In the genomic region with DNA sequence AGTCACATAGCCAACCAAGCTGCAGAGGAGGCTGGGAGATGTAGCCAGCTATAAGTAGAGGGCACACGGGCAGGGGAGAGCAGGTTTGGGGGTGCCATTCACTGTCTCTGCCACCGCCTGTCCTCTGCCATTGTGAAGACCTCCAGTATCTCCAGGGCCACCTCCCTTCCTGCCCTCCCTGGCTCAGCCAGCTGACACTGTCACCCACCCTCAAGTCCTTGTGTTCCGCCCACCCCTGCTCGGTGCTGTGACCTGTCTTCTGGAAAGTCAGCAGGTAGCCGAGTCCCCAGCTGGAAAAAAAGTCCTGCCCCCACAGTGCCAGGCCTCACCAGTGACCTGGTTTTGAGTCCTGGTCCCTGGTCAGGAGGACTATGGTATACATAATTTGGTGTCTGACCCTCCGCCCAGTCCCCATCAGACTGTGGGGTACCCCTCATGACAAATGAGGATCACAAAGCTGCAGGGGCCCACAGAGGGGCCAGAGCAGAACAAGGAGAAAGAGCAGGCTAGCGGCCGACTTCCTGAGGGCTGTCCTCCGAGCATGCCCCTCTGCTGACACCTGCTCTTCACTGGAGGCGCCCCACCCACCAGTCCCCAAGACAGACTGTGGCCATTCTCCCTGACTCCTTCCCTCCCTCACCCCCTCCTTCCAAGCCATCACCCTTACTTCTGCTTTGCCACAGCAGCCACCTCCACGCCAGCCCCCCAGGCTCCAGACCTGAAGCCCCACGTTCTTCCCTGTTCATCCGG, we compare ENCODE assay signal across 18 cellular contexts. TPM values are rescaled to one million over a fixed set of nuclear protein-coding genes. Genes with fewer than 3 reads are reported as not detected.
DNase-seq lines count a peak whose midpoint lies in the region; ATAC-seq and TF ChIP-seq lines count a peak whose summit lies in the region.
"Had no signal": no experiment of that assay in that cellular context is flagged by ENCODE, and none has a peak within 500 bp of the region (broad histone marks: within the 10 kb centered on the region; RNA-seq: fewer than 3 reads in every experiment).

No MANE protein-coding gene starts in this region.

- no peaks in the 10 kb centered on the region for H3K79me2 ChIP-seq in GM23338 (replicated peaks; ENCODE audit: insufficient read depth)

- H3K27ac ChIP-seq in CD4-positive, CD25-positive, alpha-beta regulatory T cell (ENCODE audit: insufficient read depth, low read length, poor library complexity, severe bottlenecking): no peak overlapping the region
- H3K27ac ChIP-seq in neuronal stem cell (replicated peaks; ENCODE audit: low read length) (no peak overlapping the region), GM23338 (ENCODE audit: low read depth) (no peak overlapping the region), right atrium auricular region (no peak overlapping the region)
- H3K27ac ChIP-seq: 22Rv1, HL-60, Peyer's patch had no signal

- no CpG with 5 or more reads among the region's 13 CpGs for WGBS in neuronal stem cell (ENCODE audit: extremely low coverage in 2 of 2, insufficient read length in 2 of 2, insufficient replicate concordance in 1 of 2), 2 donors

- H3K4me2 ChIP-seq in neuronal stem cell (ENCODE audit: insufficient read depth, low read length, poor library complexity, severe bottlenecking) (no peak overlapping the region), GM23338 (no peak overlapping the region)

- no peak overlapping the region for H3K4me3 Mint-ChIP-seq in T-helper 1 cell treated with Interleukin-12 subunit alpha and Interleukin-12 subunit beta and Interleukin-4 antibody, amounts not matched to agents 30 μg/mL and 1 μg/mL, for 36 hours
- H3K4me3 Mint-ChIP-seq in CD4-positive, CD25-positive, alpha-beta regulatory T cell: peak overlapping the region in 1 of 4 donors; percentile 19
- H3K4me3 Mint-ChIP-seq in activated T-helper 2 cell treated with anti-CD3 and anti-CD28 coated beads, Interferon-gamma antibody, Interleukin-2, Interleukin-4, amounts not matched to agents 10 μg/mL and 5 μg/mL and 100 μg/mL, durations not matched to agents 14 hours and 24 hours and 36 hours (ENCODE audit: low read depth): no peak overlapping the region
- H3K4me3 Mint-ChIP-seq in GM23338: no peak overlapping the region
- no peak overlapping the region for H3K4me3 Mint-ChIP-seq in type B pancreatic cell
- H3K4me3 Mint-ChIP-seq: B cell; CD4-positive, alpha-beta T cell had no signal

- TF ChIP-seq CTCF in GM23338 (conservative IDR thresholded peaks at IDR 0.05; ENCODE audit: low read depth in 2 of 2): no peak
- no peak for TF ChIP-seq CTCF in right atrium auricular region (IDR thresholded peaks at IDR 0.05)
- no peak for TF ChIP-seq CTCF in type B pancreatic cell (conservative IDR thresholded peaks at IDR 0.05)

- H3K4ac ChIP-seq in neuronal stem cell (ENCODE audit: low read length): no peak overlapping the region

- H3K36me3 Mint-ChIP-seq in T-helper 1 cell treated with Interleukin-12 subunit alpha and Interleukin-12 subunit beta and Interleukin-4 antibody, amounts not matched to agents 30 μg/mL and 1 μg/mL, for 36 hours (ENCODE audit: low read depth): peaks cover 3% of the 10 kb centered on the region
- H3K36me3 Mint-ChIP-seq in CD4-positive, CD25-positive, alpha-beta regulatory T cell: no peaks in the 10 kb centered on the region
- peaks cover 3% of the 10 kb centered on the region for H3K36me3 Mint-ChIP-seq in activated T-helper 2 cell treated with anti-CD3 and anti-CD28 coated beads, Interferon-gamma antibody, Interleukin-2, Interleukin-4, amounts not matched to agents 10 μg/mL and 5 μg/mL and 100 μg/mL, durations not matched to agents 14 hours and 24 hours and 36 hours (ENCODE audit: low read depth)
- no peaks in the 10 kb centered on the region for H3K36me3 Mint-ChIP-seq in GM23338 (ENCODE audit: low read depth)
- H3K36me3 Mint-ChIP-seq in type B pancreatic cell: no peaks in the 10 kb centered on the region

- no peaks in the 10 kb centered on the region for H3K36me3 ChIP-seq in CD4-positive, CD25-positive, alpha-beta regulatory T cell (ENCODE audit: control insufficient read depth, insufficient read depth, low read length)
- H3K36me3 ChIP-seq in neuronal stem cell (replicated peaks in 1 of 2; ENCODE audit: control insufficient read depth in 2 of 2, insufficient read depth in 2 of 2, low read length in 2 of 2) (no peaks in the 10 kb centered on the region), GM23338 (ENCODE audit: insufficient read depth) (no peaks in the 10 kb centered on the region), right atrium auricular region (no peaks in the 10 kb centered on the region)
- H3K36me3 ChIP-seq: Peyer's patch had no signal

- peak overlapping the region; percentile 19 for H3K23ac ChIP-seq in neuronal stem cell (ENCODE audit: low read depth, low read length, poor library complexity)

- peak overlapping the region; percentile 13 for H3K27ac Mint-ChIP-seq in T-helper 1 cell treated with Interleukin-12 subunit alpha and Interleukin-12 subunit beta and Interleukin-4 antibody, amounts not matched to agents 30 μg/mL and 1 μg/mL, for 36 hours
- peak overlapping the region in 2 of 3 donors; percentile 80 to 86 for H3K27ac Mint-ChIP-seq in CD4-positive, CD25-positive, alpha-beta regulatory T cell
- H3K27ac Mint-ChIP-seq in activated T-helper 2 cell treated with anti-CD3 and anti-CD28 coated beads, Interferon-gamma antibody, Interleukin-2, Interleukin-4, amounts not matched to agents 10 μg/mL and 5 μg/mL and 100 μg/mL, durations not matched to agents 14 hours and 24 hours and 36 hours: peak overlapping the region; percentile 47
- H3K27ac Mint-ChIP-seq in GM23338: no peak overlapping the region
- no peak overlapping the region for H3K27ac Mint-ChIP-seq in type B pancreatic cell
- H3K27ac Mint-ChIP-seq: B cell; CD4-positive, alpha-beta T cell had no signal

- no peak overlapping the region for H2BK120ac ChIP-seq in neuronal stem cell (ENCODE audit: low read depth, low read length)

- no peaks in the 10 kb centered on the region for H3K79me1 ChIP-seq in neuronal stem cell (ENCODE audit: low read depth, low read length)

- H3K4me3 ChIP-seq in CD4-positive, CD25-positive, alpha-beta regulatory T cell (ENCODE audit: low read depth, low read length): no peak overlapping the region
- H3K4me3 ChIP-seq in neuronal stem cell (ENCODE audit: low read length in 2 of 2): no peak overlapping the region
- no peak overlapping the region for H3K4me3 ChIP-seq in GM23338
- no peak overlapping the region for H3K4me3 ChIP-seq in right atrium auricular region
- H3K4me3 ChIP-seq: Peyer's patch had no signal

- peaks cover 44% of the 10 kb centered on the region for H3K4me1 Mint-ChIP-seq in T-helper 1 cell treated with Interleukin-12 subunit alpha and Interleukin-12 subunit beta and Interleukin-4 antibody, amounts not matched to agents 30 μg/mL and 1 μg/mL, for 36 hours (ENCODE audit: low read depth)
- peaks cover 5 to 52% (median 23%) of the 10 kb centered on the region in 4 donors for H3K4me1 Mint-ChIP-seq in CD4-positive, CD25-positive, alpha-beta regulatory T cell
- peaks cover 56% of the 10 kb centered on the region for H3K4me1 Mint-ChIP-seq in activated T-helper 2 cell treated with anti-CD3 and anti-CD28 coated beads, Interferon-gamma antibody, Interleukin-2, Interleukin-4, amounts not matched to agents 10 μg/mL and 5 μg/mL and 100 μg/mL, durations not matched to agents 14 hours and 24 hours and 36 hours (ENCODE audit: low read depth)
- H3K4me1 Mint-ChIP-seq in GM23338: peaks cover under 1% of the 10 kb centered on the region
- no peaks in the 10 kb centered on the region for H3K4me1 Mint-ChIP-seq in type B pancreatic cell (ENCODE audit: unreplicated experiment)

- H3K4me1 ChIP-seq in CD4-positive, CD25-positive, alpha-beta regulatory T cell (ENCODE audit: control insufficient read depth, insufficient read depth, low read length, poor library complexity, severe bottlenecking): peaks cover 8% of the 10 kb centered on the region
- peaks cover 0 to 2% of the 10 kb centered on the region in 2 donors for H3K4me1 ChIP-seq in neuronal stem cell (ENCODE audit: control insufficient read depth in 2 of 2, insufficient read depth in 1 of 2, low read depth in 1 of 2, low read length in 2 of 2)
- H3K4me1 ChIP-seq in GM23338 (ENCODE audit: insufficient read depth): no peaks in the 10 kb centered on the region
- H3K4me1 ChIP-seq in right atrium auricular region: no peaks in the 10 kb centered on the region

- H3F3A ChIP-seq in GM23338 (replicated peaks; ENCODE audit: low read depth): no peaks in the 10 kb centered on the region

- no peaks in the 10 kb centered on the region for H3K27me3 ChIP-seq in CD4-positive, CD25-positive, alpha-beta regulatory T cell (ENCODE audit: control insufficient read depth, insufficient read depth, low read length)
- H3K27me3 ChIP-seq in neuronal stem cell (ENCODE audit: control insufficient read depth in 3 of 3, insufficient read depth in 3 of 3, low read depth in 1 of 3, low read length in 3 of 3): peaks cover 0 to 23% (median 0%) of the 10 kb centered on the region in 3 experiments
- H3K27me3 ChIP-seq in GM23338 (ENCODE audit: insufficient read depth): no peaks in the 10 kb centered on the region
- no peaks in the 10 kb centered on the region for H3K27me3 ChIP-seq in right atrium auricular region
- H3K27me3 ChIP-seq: Peyer's patch had no signal

- no peak for DNase-seq in T-helper 1 cell
- DNase-seq in CD4-positive, CD25-positive, alpha-beta regulatory T cell: no peak
- DNase-seq in activated T-helper 2 cell treated with anti-CD3 and anti-CD28 coated beads, Interferon-gamma antibody, Interleukin-2, Interleukin-4, amounts not matched to agents 10 μg/mL and 5 μg/mL and 100 μg/mL, durations not matched to agents 14 hours and 24 hours and 36 hours (ENCODE audit: low spot score): no peak
- DNase-seq in neuronal stem cell (ENCODE audit: low spot score): no peak
- no peak for DNase-seq in GM23338 (ENCODE audit: low spot score)
- no peak for DNase-seq in right atrium auricular region (ENCODE audit: low spot score)
- DNase-seq in type B pancreatic cell (ENCODE audit: extremely low spot score, unreplicated experiment): no peak
- DNase-seq: CD4-positive, alpha-beta T cell; HCEC 1CT; NCI-H187; NCI-H524 treated with DMSO at 0.1 percent for 48 hours; Peyer's patch had no signal

- peaks cover 9% of the 10 kb centered on the region for H3K9me3 Mint-ChIP-seq in T-helper 1 cell treated with Interleukin-12 subunit alpha and Interleukin-12 subunit beta and Interleukin-4 antibody, amounts not matched to agents 30 μg/mL and 1 μg/mL, for 36 hours
- no peaks in the 10 kb centered on the region for H3K9me3 Mint-ChIP-seq in CD4-positive, CD25-positive, alpha-beta regulatory T cell
- H3K9me3 Mint-ChIP-seq in activated T-helper 2 cell treated with anti-CD3 and anti-CD28 coated beads, Interferon-gamma antibody, Interleukin-2, Interleukin-4, amounts not matched to agents 10 μg/mL and 5 μg/mL and 100 μg/mL, durations not matched to agents 14 hours and 24 hours and 36 hours: peaks cover 6% of the 10 kb centered on the region
- H3K9me3 Mint-ChIP-seq in GM23338 (peaks cover 5% of the 10 kb centered on the region), type B pancreatic cell (no peaks in the 10 kb centered on the region)
- H3K9me3 Mint-ChIP-seq: CD4-positive, alpha-beta T cell had no signal

- no peak overlapping the region for H3K14ac ChIP-seq in neuronal stem cell (ENCODE audit: low read length)

- H3K18ac ChIP-seq in neuronal stem cell (ENCODE audit: low read length): peak overlapping the region; percentile 33

- H4K8ac ChIP-seq in neuronal stem cell (ENCODE audit: low read depth, low read length): no peak overlapping the region

- no peak overlapping the region for H2BK5ac ChIP-seq in neuronal stem cell (ENCODE audit: low read length)

- ATAC-seq in CD4-positive, CD25-positive, alpha-beta regulatory T cell (ENCODE audit: low read depth in 2 of 2): no peak
- no peak for ATAC-seq in GM23338
- ATAC-seq: Right ventricle myocardium inferior had no signal

- intact Hi-C loops in activated T-helper 2 cell treated with anti-CD3 and anti-CD28 coated beads, Interferon-gamma antibody, Interleukin-2, Interleukin-4, amounts not matched to agents 10 μg/mL and 5 μg/mL and 100 μg/mL, durations not matched to agents 14 hours and 24 hours and 36 hours (cut with micrococcal nuclease): no loop called here

- H2AFZ ChIP-seq in neuronal stem cell (ENCODE audit: low read length) (no peak overlapping the region), GM23338 (no peak overlapping the region)

- peak overlapping the region; percentile 6 for H3K9ac ChIP-seq in neuronal stem cell (ENCODE audit: low read depth, low read length, poor library complexity)

- no peak overlapping the region for H2BK12ac ChIP-seq in neuronal stem cell (ENCODE audit: low read length)

- no peaks in the 10 kb centered on the region for H4K20me1 ChIP-seq in GM23338 (replicated peaks; ENCODE audit: insufficient read depth)

- no peak overlapping the region for H4K91ac ChIP-seq in neuronal stem cell (ENCODE audit: low read depth, low read length, poor library complexity)

- H3K9me2 ChIP-seq in GM23338 (ENCODE audit: insufficient read depth): no peaks in the 10 kb centered on the region

- no peak overlapping the region for H2AK5ac ChIP-seq in neuronal stem cell (ENCODE audit: low read depth, low read length)

- H2BK15ac ChIP-seq in neuronal stem cell (ENCODE audit: low read length): peak overlapping the region; percentile 6

- H3K27me3 Mint-ChIP-seq in T-helper 1 cell treated with Interleukin-12 subunit alpha and Interleukin-12 subunit beta and Interleukin-4 antibody, amounts not matched to agents 30 μg/mL and 1 μg/mL, for 36 hours (ENCODE audit: low read depth): peaks cover 4% of the 10 kb centered on the region
- H3K27me3 Mint-ChIP-seq in CD4-positive, CD25-positive, alpha-beta regulatory T cell: no peaks in the 10 kb centered on the region
- H3K27me3 Mint-ChIP-seq in activated T-helper 2 cell treated with anti-CD3 and anti-CD28 coated beads, Interferon-gamma antibody, Interleukin-2, Interleukin-4, amounts not matched to agents 10 μg/mL and 5 μg/mL and 100 μg/mL, durations not matched to agents 14 hours and 24 hours and 36 hours (ENCODE audit: low read depth): no peaks in the 10 kb centered on the region
- peaks cover 9% of the 10 kb centered on the region for H3K27me3 Mint-ChIP-seq in GM23338 (ENCODE audit: insufficient read depth, low read depth, poor library complexity)
- peaks cover 30% of the 10 kb centered on the region for H3K27me3 Mint-ChIP-seq in type B pancreatic cell
- H3K27me3 Mint-ChIP-seq: CD4-positive, alpha-beta T cell had no signal

- H3K9me3 ChIP-seq in CD4-positive, CD25-positive, alpha-beta regulatory T cell (ENCODE audit: control insufficient read depth in 2 of 2, low read length in 2 of 2): no peaks in the 10 kb centered on the region
- H3K9me3 ChIP-seq in neuronal stem cell (replicated peaks in 1 of 2; ENCODE audit: control insufficient read depth in 2 of 2, insufficient read depth in 1 of 2, low read depth in 1 of 2, low read length in 2 of 2) (peaks cover 0 to 6% of the 10 kb centered on the region in 2 donors), right atrium auricular region (no peaks in the 10 kb centered on the region)

RNA-seq across cellular contexts. Expression of a gene that starts 7.1 kb away (rescaled TPM):
- 197 TPM for total RNA-seq in CD4-positive, CD25-positive, alpha-beta regulatory T cell
- 100 to 1,000 TPM; 160 to 189 (median 163) TPM for polyA plus RNA-seq in CD4-positive, CD25-positive, alpha-beta regulatory T cell
- total RNA-seq in activated T-helper 2 cell treated with anti-CD3 and anti-CD28 coated beads, Interferon-gamma antibody, Interleukin-2, Interleukin-4, amounts not matched to agents 10 μg/mL and 5 μg/mL and 100 μg/mL, durations not matched to agents 14 hours and 24 hours and 36 hours: 404 and 410 TPM in 2 replicates
- 0.47 TPM for polyA plus RNA-seq in neuronal stem cell (2013, experiment 1 of 2)
- 0.43 TPM for polyA plus RNA-seq in neuronal stem cell (2013, experiment 2 of 2)
- 1.0 and 4.8 TPM in 2 replicates for total RNA-seq in GM23338 (2014; rRNA removed; shearing (Covaris generic))
- 0.36 and 0.90 TPM in 2 replicates for polyA plus RNA-seq in GM23338 (2016; fragmentation: Nextera tagmentation; extraction: Ambion mirVana)
- total RNA-seq in right atrium auricular region (1 to 10 TPM in 1 of 2 donors, under 1 TPM in 1; 0.94 to 1.0 TPM), type B pancreatic cell (ENCODE audit: low replicate concordance) (0.12 and 0.68 TPM in 2 replicates)

RNA-seq across cellular contexts. Expression of a gene that starts 31.2 kb away (rescaled TPM):
- total RNA-seq in CD4-positive, CD25-positive, alpha-beta regulatory T cell: 13.6 TPM
- 1 to 10 TPM; 1.6 to 2.4 (median 2.1) TPM for polyA plus RNA-seq in CD4-positive, CD25-positive, alpha-beta regulatory T cell
- total RNA-seq in activated T-helper 2 cell treated with anti-CD3 and anti-CD28 coated beads, Interferon-gamma antibody, Interleukin-2, Interleukin-4, amounts not matched to agents 10 μg/mL and 5 μg/mL and 100 μg/mL, durations not matched to agents 14 hours and 24 hours and 36 hours: 7.5 and 7.7 TPM in 2 replicates
- polyA plus RNA-seq in neuronal stem cell (2013, experiment 1 of 2): 17.0 TPM
- 18.2 TPM for polyA plus RNA-seq in neuronal stem cell (2013, experiment 2 of 2)
- 2.3 and 2.6 TPM in 2 replicates for total RNA-seq in GM23338 (2014; rRNA removed; shearing (Covaris generic))
- 0.97 and 1.7 TPM in 2 replicates for polyA plus RNA-seq in GM23338 (2016; fragmentation: Nextera tagmentation; extraction: Ambion mirVana)
- 1 to 10 TPM; 1.6 to 2.2 TPM for total RNA-seq in right atrium auricular region
- total RNA-seq in type B pancreatic cell (ENCODE audit: low replicate concordance): 23.2 and 26.2 TPM in 2 replicates

RNA-seq across cellular contexts. Expression of a gene that starts 47.3 kb away (rescaled TPM):
- total RNA-seq in CD4-positive, CD25-positive, alpha-beta regulatory T cell: 1.5 TPM
- under 1 TPM; 0.10 to 0.18 (median 0.14) TPM for polyA plus RNA-seq in CD4-positive, CD25-positive, alpha-beta regulatory T cell
- total RNA-seq in activated T-helper 2 cell treated with anti-CD3 and anti-CD28 coated beads, Interferon-gamma antibody, Interleukin-2, Interleukin-4, amounts not matched to agents 10 μg/mL and 5 μg/mL and 100 μg/mL, durations not matched to agents 14 hours and 24 hours and 36 hours: 9.2 and 10.2 TPM in 2 replicates
- polyA plus RNA-seq in neuronal stem cell (2013, experiment 1 of 2): 0.01 TPM
- not detected for polyA plus RNA-seq in neuronal stem cell (2013, experiment 2 of 2)
- total RNA-seq in GM23338 (2014; rRNA removed; shearing (Covaris generic)): not detected in 2 replicates
- 0.07 and 0.13 TPM in 2 replicates for polyA plus RNA-seq in GM23338 (2016; fragmentation: Nextera tagmentation; extraction: Ambion mirVana)
- total RNA-seq in right atrium auricular region: not detected
- total RNA-seq in type B pancreatic cell (ENCODE audit: low replicate concordance): 7.6 and 14.3 TPM in 2 replicates
- total RNA-seq: B cell, Right ventricle myocardium inferior had no signal
- polyA plus RNA-seq: AG04450 had no signal

RNA-seq across cellular contexts. Expression of a gene that starts 55.4 kb away (rescaled TPM):
- 4.3 TPM for total RNA-seq in CD4-positive, CD25-positive, alpha-beta regulatory T cell
- 1 to 10 TPM; 2.5 to 4.4 (median 3.6) TPM for polyA plus RNA-seq in CD4-positive, CD25-positive, alpha-beta regulatory T cell
- 0.64 and 0.75 TPM in 2 replicates for total RNA-seq in activated T-helper 2 cell treated with anti-CD3 and anti-CD28 coated beads, Interferon-gamma antibody, Interleukin-2, Interleukin-4, amounts not matched to agents 10 μg/mL and 5 μg/mL and 100 μg/mL, durations not matched to agents 14 hours and 24 hours and 36 hours
- 0.22 TPM for polyA plus RNA-seq in neuronal stem cell (2013, experiment 1 of 2)
- polyA plus RNA-seq in neuronal stem cell (2013, experiment 2 of 2): 0.28 TPM
- total RNA-seq in GM23338 (2014; rRNA removed; shearing (Covaris generic)): 0.04 and 0.66 TPM in 2 replicates
- polyA plus RNA-seq in GM23338 (2016; fragmentation: Nextera tagmentation; extraction: Ambion mirVana): 0.10 TPM in 1 of 2 replicates, not detected in the other
- total RNA-seq in right atrium auricular region: not detected
- 2.4 and 3.4 TPM in 2 replicates for total RNA-seq in type B pancreatic cell (ENCODE audit: low replicate concordance)
- total RNA-seq: Peyer's patch, Right ventricle myocardium inferior had no signal

Comparison
In these comparisons a context has a peak if more than half of its experiments do, and no peak if none do; other contexts are left out.
1. H3K27ac Mint-ChIP-seq: peak in T-helper 1 cell treated with Interleukin-12 subunit alpha and Interleukin-12 subunit beta and Interleukin-4 antibody, amounts not matched to agents 30 μg/mL and 1 μg/mL, for 36 hours (single experiment), CD4-positive, CD25-positive, alpha-beta regulatory T cell (2 of 3) and activated T-helper 2 cell treated with anti-CD3 and anti-CD28 coated beads, Interferon-gamma antibody, Interleukin-2, Interleukin-4, amounts not matched to agents 10 μg/mL and 5 μg/mL and 100 μg/mL, durations not matched to agents 14 hours and 24 hours and 36 hours (single experiment); none in GM23338 (single experiment) and type B pancreatic cell (single experiment).
2. RNA of a gene that starts 7.1 kb away (total RNA-seq): 404 to 410 TPM in activated T-helper 2 cell treated with anti-CD3 and anti-CD28 coated beads, Interferon-gamma antibody, Interleukin-2, Interleukin-4, amounts not matched to agents 10 μg/mL and 5 μg/mL and 100 μg/mL, durations not matched to agents 14 hours and 24 hours and 36 hours and 197 TPM in CD4-positive, CD25-positive, alpha-beta regulatory T cell (single experiment); 1.0 to 4.8 TPM in GM23338, 0.94 to 1.0 TPM in right atrium auricular region and 0.12 to 0.68 TPM in type B pancreatic cell; every median in the first group is over 10 times any median in the second.